ENCODE assay signal across 2 cellular contexts in the genomic region with DNA sequence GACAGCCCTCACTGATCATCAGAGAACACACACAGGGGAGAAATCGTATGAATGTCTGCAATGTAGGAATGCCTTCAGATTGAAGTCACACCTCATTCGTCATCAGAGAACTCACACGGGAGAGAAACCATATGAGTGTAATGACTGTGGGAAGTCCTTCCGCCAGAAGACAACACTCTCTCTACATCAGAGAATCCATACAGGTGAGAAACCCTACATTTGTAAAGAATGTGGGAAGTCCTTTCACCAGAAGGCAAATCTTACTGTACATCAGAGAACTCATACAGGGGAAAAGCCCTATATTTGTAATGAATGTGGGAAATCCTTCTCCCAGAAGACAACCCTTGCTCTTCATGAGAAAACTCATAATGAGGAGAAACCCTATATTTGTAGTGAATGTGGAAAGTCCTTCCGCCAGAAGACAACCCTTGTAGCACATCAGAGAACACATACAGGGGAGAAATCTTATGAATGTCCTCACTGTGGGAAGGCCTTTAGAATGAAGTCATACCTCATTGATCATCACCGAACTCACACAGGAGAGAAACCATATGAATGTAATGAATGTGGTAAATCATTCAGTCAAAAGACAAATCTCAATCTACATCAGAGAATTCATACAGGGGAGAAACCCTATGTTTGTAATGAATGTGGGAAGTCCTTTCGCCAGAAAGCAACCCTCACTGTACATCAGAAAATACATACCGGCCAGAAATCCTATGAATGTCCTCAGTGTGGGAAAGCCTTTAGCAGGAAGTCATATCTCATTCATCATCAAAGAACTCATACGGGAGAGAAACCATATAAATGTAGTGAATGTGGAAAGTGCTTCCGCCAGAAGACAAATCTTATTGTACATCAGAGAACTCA.
TF ChIP-seq lines count a peak whose summit lies in the region.

No MANE protein-coding gene starts in this region.

TF ChIP-seq in GM23338, 12 proteins besides CTCF, POLR2A, EP300 and RAD21 (continues in another document):
- TF ChIP-seq CREB1 (CRISPR knock-in tag; IDR thresholded peaks at IDR 0.05; ENCODE audit: low read depth) (no peak), ETS1 (IDR thresholded peaks at IDR 0.05) (no peak), EZH2 (IDR thresholded peaks at IDR 0.05; ENCODE audit: low read depth, unreplicated experiment) (no peak), ZNF114 (CRISPR knock-in tag; IDR thresholded peaks at IDR 0.05) (no peak), ZNF331 (CRISPR knock-in tag; IDR thresholded peaks at IDR 0.05; ENCODE audit: low read depth) (no peak)
- TF ChIP-seq, protein P1, sequence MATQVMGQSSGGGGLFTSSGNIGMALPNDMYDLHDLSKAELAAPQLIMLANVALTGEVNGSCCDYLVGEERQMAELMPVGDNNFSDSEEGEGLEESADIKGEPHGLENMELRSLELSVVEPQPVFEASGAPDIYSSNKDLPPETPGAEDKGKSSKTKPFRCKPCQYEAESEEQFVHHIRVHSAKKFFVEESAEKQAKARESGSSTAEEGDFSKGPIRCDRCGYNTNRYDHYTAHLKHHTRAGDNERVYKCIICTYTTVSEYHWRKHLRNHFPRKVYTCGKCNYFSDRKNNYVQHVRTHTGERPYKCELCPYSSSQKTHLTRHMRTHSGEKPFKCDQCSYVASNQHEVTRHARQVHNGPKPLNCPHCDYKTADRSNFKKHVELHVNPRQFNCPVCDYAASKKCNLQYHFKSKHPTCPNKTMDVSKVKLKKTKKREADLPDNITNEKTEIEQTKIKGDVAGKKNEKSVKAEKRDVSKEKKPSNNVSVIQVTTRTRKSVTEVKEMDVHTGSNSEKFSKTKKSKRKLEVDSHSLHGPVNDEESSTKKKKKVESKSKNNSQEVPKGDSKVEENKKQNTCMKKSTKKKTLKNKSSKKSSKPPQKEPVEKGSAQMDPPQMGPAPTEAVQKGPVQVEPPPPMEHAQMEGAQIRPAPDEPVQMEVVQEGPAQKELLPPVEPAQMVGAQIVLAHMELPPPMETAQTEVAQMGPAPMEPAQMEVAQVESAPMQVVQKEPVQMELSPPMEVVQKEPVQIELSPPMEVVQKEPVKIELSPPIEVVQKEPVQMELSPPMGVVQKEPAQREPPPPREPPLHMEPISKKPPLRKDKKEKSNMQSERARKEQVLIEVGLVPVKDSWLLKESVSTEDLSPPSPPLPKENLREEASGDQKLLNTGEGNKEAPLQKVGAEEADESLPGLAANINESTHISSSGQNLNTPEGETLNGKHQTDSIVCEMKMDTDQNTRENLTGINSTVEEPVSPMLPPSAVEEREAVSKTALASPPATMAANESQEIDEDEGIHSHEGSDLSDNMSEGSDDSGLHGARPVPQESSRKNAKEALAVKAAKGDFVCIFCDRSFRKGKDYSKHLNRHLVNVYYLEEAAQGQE (IDR thresholded peaks at IDR 0.05; ENCODE audit: unreplicated experiment): no peak
- TF ChIP-seq, protein P2, sequence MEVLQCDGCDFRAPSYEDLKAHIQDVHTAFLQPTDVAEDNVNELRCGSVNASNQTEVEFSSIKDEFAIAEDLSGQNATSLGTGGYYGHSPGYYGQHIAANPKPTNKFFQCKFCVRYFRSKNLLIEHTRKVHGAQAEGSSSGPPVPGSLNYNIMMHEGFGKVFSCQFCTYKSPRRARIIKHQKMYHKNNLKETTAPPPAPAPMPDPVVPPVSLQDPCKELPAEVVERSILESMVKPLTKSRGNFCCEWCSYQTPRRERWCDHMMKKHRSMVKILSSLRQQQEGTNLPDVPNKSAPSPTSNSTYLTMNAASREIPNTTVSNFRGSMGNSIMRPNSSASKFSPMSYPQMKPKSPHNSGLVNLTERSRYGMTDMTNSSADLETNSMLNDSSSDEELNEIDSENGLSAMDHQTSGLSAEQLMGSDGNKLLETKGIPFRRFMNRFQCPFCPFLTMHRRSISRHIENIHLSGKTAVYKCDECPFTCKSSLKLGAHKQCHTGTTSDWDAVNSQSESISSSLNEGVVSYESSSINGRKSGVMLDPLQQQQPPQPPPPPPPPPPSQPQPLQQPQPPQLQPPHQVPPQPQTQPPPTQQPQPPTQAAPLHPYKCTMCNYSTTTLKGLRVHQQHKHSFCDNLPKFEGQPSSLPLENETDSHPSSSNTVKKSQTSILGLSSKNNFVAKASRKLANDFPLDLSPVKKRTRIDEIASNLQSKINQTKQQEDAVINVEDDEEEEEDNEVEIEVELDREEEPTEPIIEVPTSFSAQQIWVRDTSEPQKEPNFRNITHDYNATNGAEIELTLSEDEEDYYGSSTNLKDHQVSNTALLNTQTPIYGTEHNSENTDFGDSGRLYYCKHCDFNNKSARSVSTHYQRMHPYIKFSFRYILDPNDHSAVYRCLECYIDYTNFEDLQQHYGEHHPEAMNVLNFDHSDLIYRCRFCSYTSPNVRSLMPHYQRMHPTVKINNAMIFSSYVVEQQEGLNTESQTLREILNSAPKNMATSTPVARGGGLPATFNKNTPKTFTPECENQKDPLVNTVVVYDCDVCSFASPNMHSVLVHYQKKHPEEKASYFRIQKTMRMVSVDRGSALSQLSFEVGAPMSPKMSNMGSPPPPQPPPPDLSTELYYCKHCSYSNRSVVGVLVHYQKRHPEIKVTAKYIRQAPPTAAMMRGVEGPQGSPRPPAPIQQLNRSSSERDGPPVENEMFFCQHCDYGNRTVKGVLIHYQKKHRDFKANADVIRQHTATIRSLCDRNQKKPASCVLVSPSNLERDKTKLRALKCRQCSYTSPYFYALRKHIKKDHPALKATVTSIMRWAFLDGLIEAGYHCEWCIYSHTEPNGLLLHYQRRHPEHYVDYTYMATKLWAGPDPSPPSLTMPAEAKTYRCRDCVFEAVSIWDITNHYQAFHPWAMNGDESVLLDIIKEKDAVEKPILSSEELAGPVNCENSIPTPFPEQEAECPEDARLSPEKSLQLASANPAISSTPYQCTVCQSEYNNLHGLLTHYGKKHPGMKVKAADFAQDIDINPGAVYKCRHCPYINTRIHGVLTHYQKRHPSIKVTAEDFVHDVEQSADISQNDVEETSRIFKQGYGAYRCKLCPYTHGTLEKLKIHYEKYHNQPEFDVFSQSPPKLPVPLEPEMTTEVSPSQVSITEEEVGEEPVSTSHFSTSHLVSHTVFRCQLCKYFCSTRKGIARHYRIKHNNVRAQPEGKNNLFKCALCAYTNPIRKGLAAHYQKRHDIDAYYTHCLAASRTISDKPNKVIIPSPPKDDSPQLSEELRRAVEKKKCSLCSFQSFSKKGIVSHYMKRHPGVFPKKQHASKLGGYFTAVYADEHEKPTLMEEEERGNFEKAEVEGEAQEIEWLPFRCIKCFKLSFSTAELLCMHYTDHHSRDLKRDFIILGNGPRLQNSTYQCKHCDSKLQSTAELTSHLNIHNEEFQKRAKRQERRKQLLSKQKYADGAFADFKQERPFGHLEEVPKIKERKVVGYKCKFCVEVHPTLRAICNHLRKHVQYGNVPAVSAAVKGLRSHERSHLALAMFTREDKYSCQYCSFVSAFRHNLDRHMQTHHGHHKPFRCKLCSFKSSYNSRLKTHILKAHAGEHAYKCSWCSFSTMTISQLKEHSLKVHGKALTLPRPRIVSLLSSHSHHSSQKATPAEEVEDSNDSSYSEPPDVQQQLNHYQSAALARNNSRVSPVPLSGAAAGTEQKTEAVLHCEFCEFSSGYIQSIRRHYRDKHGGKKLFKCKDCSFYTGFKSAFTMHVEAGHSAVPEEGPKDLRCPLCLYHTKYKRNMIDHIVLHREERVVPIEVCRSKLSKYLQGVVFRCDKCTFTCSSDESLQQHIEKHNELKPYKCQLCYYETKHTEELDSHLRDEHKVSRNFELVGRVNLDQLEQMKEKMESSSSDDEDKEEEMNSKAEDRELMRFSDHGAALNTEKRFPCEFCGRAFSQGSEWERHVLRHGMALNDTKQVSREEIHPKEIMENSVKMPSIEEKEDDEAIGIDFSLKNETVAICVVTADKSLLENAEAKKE (CRISPR knock-in tag; IDR thresholded peaks at IDR 0.05): no peak

TF ChIP-seq in GM12878, 131 proteins besides CTCF, POLR2A, EP300 and RAD21:
- TF ChIP-seq CBX5 (IDR thresholded peaks at IDR 0.05; ENCODE audit: low read depth): peak; percentile 95
- no peak for TF ChIP-seq NKRF (conservative IDR thresholded peaks at IDR 0.05)
- no peak for TF ChIP-seq SP1 (IDR thresholded peaks at IDR 0.05; ENCODE audit: low read depth, low read length)
- peak; percentile 91 for TF ChIP-seq KLF5 (IDR thresholded peaks at IDR 0.05; ENCODE audit: partially characterized antibody)
- no peak for TF ChIP-seq NR2F1 (conservative IDR thresholded peaks at IDR 0.05)
- TF ChIP-seq, protein P3, sequence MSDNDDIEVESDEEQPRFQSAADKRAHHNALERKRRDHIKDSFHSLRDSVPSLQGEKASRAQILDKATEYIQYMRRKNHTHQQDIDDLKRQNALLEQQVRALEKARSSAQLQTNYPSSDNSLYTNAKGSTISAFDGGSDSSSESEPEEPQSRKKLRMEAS (IDR thresholded peaks at IDR 0.05; ENCODE audit: low read depth, low read length): no peak
- TF ChIP-seq ZNF592 (IDR thresholded peaks at IDR 0.05): no peak
- TF ChIP-seq ZNF274 (IDR thresholded peaks at IDR 0.05; ENCODE audit: insufficient read depth, insufficient read length): peak; percentile 94
- no peak for TF ChIP-seq RFX5 (IDR thresholded peaks at IDR 0.05; ENCODE audit: low read depth, low read length)
- no peak for TF ChIP-seq CREM (IDR thresholded peaks at IDR 0.05; ENCODE audit: low read depth)
